ENCODE assay signal across 20 cellular contexts in genomic region chr12:12549426-12549825, GRCh38. TPM values are rescaled to one million over a fixed set of nuclear protein-coding genes. Genes with fewer than 3 reads are reported as not detected.
DNase-seq lines count a peak whose midpoint lies in the region; ATAC-seq, FAIRE-seq and TF ChIP-seq lines count a peak whose summit lies in the region.
"Had no signal": no experiment of that assay in that cellular context is flagged by ENCODE, and none has a peak within 500 bp of the region (broad histone marks: within the 10 kb centered on the region; RNA-seq: fewer than 3 reads in every experiment).

No MANE protein-coding gene starts in this region.

- H2AFZ ChIP-seq in OCI-LY1 (ENCODE audit: low read length) (no peak overlapping the region), astrocyte (ENCODE audit: low read depth, low read length) (no peak overlapping the region)

- H3K4me2 ChIP-seq in OCI-LY1 (ENCODE audit: low read length) (no peak overlapping the region; the same call in 1 of the 2 replicates), astrocyte (ENCODE audit: low read length) (no peak overlapping the region)
- H3K4me2 ChIP-seq: A549 had no signal

- no peaks in the 10 kb centered on the region for H4K20me1 ChIP-seq in OCI-LY1 (ENCODE audit: insufficient read depth, low read length)
- H4K20me1 ChIP-seq in astrocyte (ENCODE audit: insufficient read depth, low read length) = peaks cover 18% of the 10 kb centered on the region

- no peak for ATAC-seq in HG02623 (IDR thresholded peaks at IDR 0.05; ENCODE audit: unreplicated experiment)
- ATAC-seq in stimulated activated naive CD8-positive, alpha-beta T cell treated with anti-CD3 and anti-CD28 coated beads, Interleukin-15, amount 100 ng/mL, for 72 hours = no peak
- ATAC-seq: CD8-positive, alpha-beta T cell had no signal

- no peaks in the 10 kb centered on the region for H3K27me3 Mint-ChIP-seq in activated T-cell treated with anti-CD3 and anti-CD28 coated beads, Interleukin-2, amount 50 U/mL, for 24 hours
- H3K27me3 Mint-ChIP-seq in astrocyte (ENCODE audit: low read depth, unreplicated experiment) = no peaks in the 10 kb centered on the region
- no peaks in the 10 kb centered on the region for H3K27me3 Mint-ChIP-seq in stimulated activated naive CD8-positive, alpha-beta T cell treated with anti-CD3 and anti-CD28 coated beads, Interleukin-15, amount 100 ng/mL, for 72 hours

- H3K36me3 ChIP-seq in OCI-LY1 (ENCODE audit: insufficient read depth, low read length) (no peaks in the 10 kb centered on the region), astrocyte (ENCODE audit: insufficient read depth, low read length) (no peaks in the 10 kb centered on the region), vagina (no peaks in the 10 kb centered on the region), testis (ENCODE audit: low read depth, missing control alignments) (no peaks in the 10 kb centered on the region)

- no peaks in the 10 kb centered on the region for H3K9me2 ChIP-seq in OCI-LY1 (ENCODE audit: low read depth, low read length)

- intact Hi-C loops in vagina (cut with DNase I) (no loop called here), testis (cut with DNase I; ENCODE audit: low total_unique reads) (no loop called here)

- H3K4me1 ChIP-seq in OCI-LY1 (ENCODE audit: insufficient read depth, low read length, severe bottlenecking) = peaks cover 69% of the 10 kb centered on the region
- no peaks in the 10 kb centered on the region for H3K4me1 ChIP-seq in astrocyte (ENCODE audit: insufficient read depth, low read length)
- H3K4me1 ChIP-seq in vagina = no peaks in the 10 kb centered on the region
- no peaks in the 10 kb centered on the region for H3K4me1 ChIP-seq in testis

- no peak overlapping the region for H3K4me3 ChIP-seq in OCI-LY1 (ENCODE audit: low read depth, low read length, poor library complexity, severe bottlenecking)
- H3K4me3 ChIP-seq in astrocyte (ENCODE audit: insufficient read depth, low read depth, low read length) = no peak overlapping the region
- no peak overlapping the region for H3K4me3 ChIP-seq in vagina
- H3K4me3 ChIP-seq in testis = no peak overlapping the region
- H3K4me3 ChIP-seq: A549, GM12878, HAP-1 had no signal

- no peak overlapping the region for H3K4me3 Mint-ChIP-seq in activated T-cell treated with anti-CD3 and anti-CD28 coated beads, Interleukin-2, amount 50 U/mL, for 24 hours
- peak overlapping the region; percentile 71 for H3K4me3 Mint-ChIP-seq in astrocyte (ENCODE audit: unreplicated experiment)
- H3K4me3 Mint-ChIP-seq in stimulated activated naive CD8-positive, alpha-beta T cell treated with anti-CD3 and anti-CD28 coated beads, Interleukin-15, amount 100 ng/mL, for 72 hours = no peak overlapping the region
- H3K4me3 Mint-ChIP-seq: CD8-positive, alpha-beta T cell had no signal

- FAIRE-seq in astrocyte (lab: Jason Lieb, UNC) = no peak
- FAIRE-seq: A549, GM12878, GM18507, H1 had no signal

- no peaks in the 10 kb centered on the region for H3K9me3 ChIP-seq in OCI-LY1 (ENCODE audit: low read length)
- no peaks in the 10 kb centered on the region for H3K9me3 ChIP-seq in astrocyte (ENCODE audit: insufficient read depth, low read depth, low read length)
- no peaks in the 10 kb centered on the region for H3K9me3 ChIP-seq in vagina
- no peaks in the 10 kb centered on the region for H3K9me3 ChIP-seq in testis
- H3K9me3 ChIP-seq: A549, HAP-1 had no signal

- no peaks in the 10 kb centered on the region for H3K79me2 ChIP-seq in OCI-LY1 (ENCODE audit: insufficient read depth, low read length)
- H3K79me2 ChIP-seq in astrocyte (ENCODE audit: insufficient read depth, low read length) = peaks cover 56% of the 10 kb centered on the region

- TF ChIP-seq POLR2A in vagina (IDR thresholded peaks at IDR 0.05) (no peak), testis (IDR thresholded peaks at IDR 0.05) (no peak)

- H3K27ac ChIP-seq in OCI-LY1 (ENCODE audit: low read depth, low read length, poor library complexity, severe bottlenecking) (peak overlapping the region; percentile 69), astrocyte (ENCODE audit: low read depth, low read length) (no peak overlapping the region), vagina (no peak overlapping the region), testis (no peak overlapping the region)
- H3K27ac ChIP-seq: 22Rv1, A549, C4-2B, HL-60 had no signal

- H3F3A ChIP-seq in OCI-LY1 (ENCODE audit: insufficient read depth, low read length) = no peaks in the 10 kb centered on the region

- H3K9ac ChIP-seq in OCI-LY1 (ENCODE audit: low read length) (no peak overlapping the region), astrocyte (ENCODE audit: low read length) (no peak overlapping the region)

- no peak for DNase-seq in activated T-cell treated with anti-CD3 and anti-CD28 coated beads, Interleukin-2, amount 50 U/mL, for 24 hours
- no peak for DNase-seq in activated T-cell treated with anti-CD3 and anti-CD28 coated beads for 4 hours
- no peak for DNase-seq in astrocyte (ENCODE audit: low read depth)
- DNase-seq in vagina (ENCODE audit: extremely low spot score in 2 of 2) = no peak
- no peak for DNase-seq in stimulated activated naive CD8-positive, alpha-beta T cell treated with anti-CD3 and anti-CD28 coated beads, Interleukin-15, amount 100 ng/mL, for 72 hours
- DNase-seq in testis = no peak
- DNase-seq: AML-193; Calu3; CD8-positive, alpha-beta T cell; DMS79 treated with DMSO at 0.1 percent for 48 hours had no signal

- H3K9me3 Mint-ChIP-seq in activated T-cell treated with anti-CD3 and anti-CD28 coated beads, Interleukin-2, amount 50 U/mL, for 24 hours = no peaks in the 10 kb centered on the region
- H3K9me3 Mint-ChIP-seq in astrocyte (ENCODE audit: unreplicated experiment) = no peaks in the 10 kb centered on the region
- no peaks in the 10 kb centered on the region for H3K9me3 Mint-ChIP-seq in stimulated activated naive CD8-positive, alpha-beta T cell treated with anti-CD3 and anti-CD28 coated beads, Interleukin-15, amount 100 ng/mL, for 72 hours
- H3K9me3 Mint-ChIP-seq: CD8-positive, alpha-beta T cell had no signal

- TF ChIP-seq CTCF in OCI-LY1 (IDR thresholded peaks at IDR 0.05; ENCODE audit: low read length) (no peak), astrocyte (IDR thresholded peaks at IDR 0.05; ENCODE audit: insufficient read depth, low read depth, low read length) (no peak), vagina (IDR thresholded peaks at IDR 0.05) (no peak), testis (IDR thresholded peaks at IDR 0.05) (no peak)

- peak overlapping the region; percentile 28 for H3K27ac Mint-ChIP-seq in activated T-cell treated with anti-CD3 and anti-CD28 coated beads, Interleukin-2, amount 50 U/mL, for 24 hours
- H3K27ac Mint-ChIP-seq in astrocyte (ENCODE audit: unreplicated experiment) = no peak overlapping the region
- H3K27ac Mint-ChIP-seq in stimulated activated naive CD8-positive, alpha-beta T cell treated with anti-CD3 and anti-CD28 coated beads, Interleukin-15, amount 100 ng/mL, for 72 hours = no peak overlapping the region
- H3K27ac Mint-ChIP-seq: CD8-positive, alpha-beta T cell had no signal

- H3K36me3 Mint-ChIP-seq in activated T-cell treated with anti-CD3 and anti-CD28 coated beads, Interleukin-2, amount 50 U/mL, for 24 hours (ENCODE audit: low read depth) = peaks cover 72% of the 10 kb centered on the region
- no peaks in the 10 kb centered on the region for H3K36me3 Mint-ChIP-seq in astrocyte (ENCODE audit: low read depth, unreplicated experiment)

- H3K4me1 Mint-ChIP-seq in activated T-cell treated with anti-CD3 and anti-CD28 coated beads, Interleukin-2, amount 50 U/mL, for 24 hours (ENCODE audit: low read depth) = peaks cover 39% of the 10 kb centered on the region
- H3K4me1 Mint-ChIP-seq in astrocyte (ENCODE audit: low read depth, unreplicated experiment) = peaks cover 10% of the 10 kb centered on the region
- H3K4me1 Mint-ChIP-seq in stimulated activated naive CD8-positive, alpha-beta T cell treated with anti-CD3 and anti-CD28 coated beads, Interleukin-15, amount 100 ng/mL, for 72 hours = peaks cover 20% of the 10 kb centered on the region

- H3K27me3 ChIP-seq in OCI-LY1 (ENCODE audit: insufficient read depth, low read length) (no peaks in the 10 kb centered on the region), astrocyte (ENCODE audit: insufficient read depth, low read length) (no peaks in the 10 kb centered on the region), vagina (no peaks in the 10 kb centered on the region), testis (no peaks in the 10 kb centered on the region)

- 89 to 93% methylated on average over 2 of the region's 2 CpGs for WGBS in testis, 2 donors

RNA-seq across cellular contexts. Expression of gene DUSP16, which starts 13.2 kb away (rescaled TPM):
- total RNA-seq in astrocyte = 21.4 and 24.2 TPM in 2 replicates
- total RNA-seq in vagina = 30.9 TPM
- 10 to 100 TPM; 42.1 to 48.6 TPM for total RNA-seq in testis
- 22.5 TPM for polyA plus RNA-seq in testis (ENCODE audit: insufficient read depth, low read depth, low replicate concordance)
